In genomic region chr7:2844153-2845077, GRCh38 we compare ENCODE assay signal across 8 cellular contexts. TPM values are rescaled to one million over a fixed set of nuclear protein-coding genes. Genes with fewer than 3 reads are reported as not detected.
A peak's percentile ranks its signal among the peaks of the same experiment; 100 is the strongest.
DNase-seq lines count a peak whose midpoint lies in the region; ATAC-seq, FAIRE-seq and TF ChIP-seq lines count a peak whose summit lies in the region.

A gene with protein sequence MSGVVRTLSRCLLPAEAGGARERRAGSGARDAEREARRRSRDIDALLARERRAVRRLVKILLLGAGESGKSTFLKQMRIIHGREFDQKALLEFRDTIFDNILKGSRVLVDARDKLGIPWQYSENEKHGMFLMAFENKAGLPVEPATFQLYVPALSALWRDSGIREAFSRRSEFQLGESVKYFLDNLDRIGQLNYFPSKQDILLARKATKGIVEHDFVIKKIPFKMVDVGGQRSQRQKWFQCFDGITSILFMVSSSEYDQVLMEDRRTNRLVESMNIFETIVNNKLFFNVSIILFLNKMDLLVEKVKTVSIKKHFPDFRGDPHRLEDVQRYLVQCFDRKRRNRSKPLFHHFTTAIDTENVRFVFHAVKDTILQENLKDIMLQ (minus strand): TSS chr7:2844308. CDS start chr7:2844161, 147 bp downstream.

- peaks cover 0 to 44% (median 27%) of the 10 kb centered on the region in 12 donors for H3K4me1 ChIP-seq in heart left ventricle
- H3K4me1 ChIP-seq in upper lobe of right lung = peaks cover 20% of the 10 kb centered on the region

- ATAC-seq in HG02840 (IDR thresholded peaks at IDR 0.05; ENCODE audit: low FRiP score, unreplicated experiment) = peak; percentile 97
- ATAC-seq in T-cell (replicated peaks in 1 of 4) = peak; percentile 93 to 97 (median 94)
- peak; percentile 95 to 99 (median 97) for ATAC-seq in heart left ventricle
- peak; percentile 99 for ATAC-seq in upper lobe of right lung

- H3K9me3 ChIP-seq in heart left ventricle = no peaks in the 10 kb centered on the region
- H3K9me3 ChIP-seq in upper lobe of right lung = no peaks in the 10 kb centered on the region

- WGBS in adipose tissue, 3 donors = 2 to 3% (median 2%) methylated on average over 48 to 80 of the region's 80 CpGs
- WGBS in heart left ventricle, 4 donors = 2 to 3% (median 2%) methylated on average over 60 to 80 of the region's 80 CpGs

- no peaks in the 10 kb centered on the region for H3K9me3 Mint-ChIP-seq in T-cell

- peaks cover 31 to 44% (median 44%) of the 10 kb centered on the region in 3 donors for H3K4me1 Mint-ChIP-seq in T-cell

- peaks cover 11% of the 10 kb centered on the region for H3K36me3 Mint-ChIP-seq in T-cell

- peak within 1 kb of the TSS; percentile 63 to 84 for H3K27ac Mint-ChIP-seq in T-cell

- no peaks in the 10 kb centered on the region for H3K27me3 Mint-ChIP-seq in T-cell

- H3K36me3 ChIP-seq in heart left ventricle (peaks cover 0 to 11% (median 0%) of the 10 kb centered on the region in 9 donors), upper lobe of right lung (no peaks in the 10 kb centered on the region)

- TF ChIP-seq POLR2A in GM12891 (IDR thresholded peaks at IDR 0.05; ENCODE audit: low read depth, low read length) (no peak), heart left ventricle (IDR thresholded peaks at IDR 0.05) (peak in 1 of 2 donors; percentile 28)

- DNase-seq in GM12891 (ENCODE audit: insufficient read length, low spot score) (peak; percentile 98), NCI-H1436 treated with DMSO at 0.1 percent for 48 hours (lab: John Stamatoyannopoulos, UW) (peak; percentile 92), T-cell (peak; percentile 92 to 99 (median 97)), heart left ventricle (peak; percentile 98 to 99 (median 98)), posterior vena cava (ENCODE audit: low spot score) (peak; percentile 100), upper lobe of right lung (peak; percentile 99)

- H3K27me3 ChIP-seq in heart left ventricle = no peaks in the 10 kb centered on the region
- H3K27me3 ChIP-seq in upper lobe of right lung = no peaks in the 10 kb centered on the region

- H3K4me3 ChIP-seq in heart left ventricle (peak within 1 kb of the TSS; percentile 64 to 94 (median 78)), upper lobe of right lung (peak within 1 kb of the TSS; percentile 72)

- CTCF ChIA-PET in T-cell (lab: Charles Lee) = no interaction called here

- POLR2A ChIA-PET in T-cell (lab: Charles Lee) = interaction anchor here in 1 of 2 donors (0.6 kb wide), 1 partner anchor 115 kb away, joined by 3 read pairs; no protein-coding TSS in a partner anchor

- no peak within 1 kb of the TSS for H3K27ac ChIP-seq in adipose tissue (ENCODE audit: low read depth, low read length)
- H3K27ac ChIP-seq in heart left ventricle = peak within 1 kb of the TSS in 11 of 12 donors; percentile 22 to 81 (median 68)
- H3K27ac ChIP-seq in upper lobe of right lung = peak within 1 kb of the TSS; percentile 63

- H3K4me3 Mint-ChIP-seq in T-cell = peak within 1 kb of the TSS; percentile 79 to 87 (median 84)

- FAIRE-seq in GM12891 (lab: Jason Lieb, UNC) = peak; percentile 95

- intact Hi-C loops in heart left ventricle (cut with DNase I) = loop anchor here in 7 of 10 donors (5.0 to 10.0 kb wide), 4 partner anchors 42 to 112 kb away; no protein-coding TSS in a partner anchor
- intact Hi-C loops in posterior vena cava (cut with DNase I) = no loop called here
- intact Hi-C loops in upper lobe of right lung (cut with DNase I) = no loop called here

- no peak for TF ChIP-seq CTCF in heart left ventricle (IDR thresholded peaks at IDR 0.05)
- no peak for TF ChIP-seq CTCF in upper lobe of right lung (IDR thresholded peaks at IDR 0.05)

TF ChIP-seq in GM12891, 5 proteins besides CTCF, POLR2A, EP300 and RAD21:
- TF ChIP-seq POU2F2 (IDR thresholded peaks at IDR 0.05; ENCODE audit: low read depth, low read length) = no peak
- no peak for TF ChIP-seq PAX5 (IDR thresholded peaks at IDR 0.05; ENCODE audit: insufficient read depth, low read length, severe bottlenecking)
- TF ChIP-seq POLR2AphosphoS5 (IDR thresholded peaks at IDR 0.05; ENCODE audit: low read depth, low read length) = no peak
- TF ChIP-seq SPI1 (IDR thresholded peaks at IDR 0.05; ENCODE audit: low read depth, low read length) = no peak
- no peak for TF ChIP-seq TAF1 (IDR thresholded peaks at IDR 0.05; ENCODE audit: low read depth, low read length)

RNA-seq across cellular contexts. Expression of the gene that starts here (rescaled TPM):
- 17.9 TPM for polyA plus RNA-seq in GM12891 (2012; ENCODE audit: low read depth, missing spikeins)
- total RNA-seq in T-cell (10 to 100 TPM; 17.9 to 22.5 (median 22.1) TPM), heart left ventricle (10 to 100 TPM; 30.0 to 56.5 (median 34.9) TPM), posterior vena cava (10 to 100 TPM; 59.8 to 65.8 TPM), upper lobe of right lung (47.2 TPM)
- polyA plus RNA-seq in adipose tissue (10 to 100 TPM; 14.8 to 42.6 (median 39.9) TPM), heart left ventricle (10 to 100 TPM; 10.7 to 39.3 TPM)

Comparison
In these comparisons a context has a peak if more than half of its experiments do, and no peak if none do; other contexts are left out.
1. intact Hi-C loops: an anchor here in heart left ventricle (5.0 to 10.0 kb wide); none called in posterior vena cava and upper lobe of right lung.